ENCODE assay signal across 8 cellular contexts in the genomic region with DNA sequence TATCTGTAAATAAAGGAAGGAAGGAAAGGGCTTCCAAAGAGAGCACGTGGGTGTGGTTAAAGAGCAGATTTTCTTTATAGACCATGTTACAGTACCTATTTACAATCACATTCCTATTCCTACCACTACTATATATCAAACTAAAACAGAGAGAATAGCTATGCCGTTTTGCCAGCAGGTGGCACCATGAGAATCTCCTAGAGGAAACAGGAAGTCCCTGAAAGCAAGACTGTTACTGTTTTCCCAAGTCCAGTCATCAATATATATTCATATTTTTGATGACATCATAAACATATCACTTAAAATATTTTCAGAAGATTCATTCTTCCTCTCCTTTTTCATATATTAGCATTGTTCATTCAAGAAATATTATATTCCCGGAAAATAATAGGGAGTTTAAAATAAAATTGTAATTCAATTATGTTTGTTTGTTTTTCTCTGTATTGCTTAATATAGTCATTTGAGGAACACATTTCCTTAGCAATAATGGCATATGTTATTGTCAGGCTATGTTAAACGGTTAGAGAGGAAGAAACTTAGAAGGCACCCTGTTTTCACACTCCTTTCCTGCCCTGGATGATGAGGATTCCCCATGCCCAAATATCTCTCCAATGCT. TPM values are rescaled to one million over a fixed set of nuclear protein-coding genes. Genes with fewer than 3 reads are reported as not detected.
DNase-seq lines count a peak whose midpoint lies in the region; ATAC-seq, FAIRE-seq and TF ChIP-seq lines count a peak whose summit lies in the region.

No MANE protein-coding gene starts in this region.

- DNase-seq in A172 (ENCODE audit: low spot score) (peak; percentile 83), GM12891 (ENCODE audit: insufficient read length, low spot score) (peak; percentile 19), NCI-H2029 (lab: John Stamatoyannopoulos, UW) (peak; percentile 53), cerebellar cortex (ENCODE audit: low spot score) (peak; percentile 38), left kidney (ENCODE audit: low read depth, low spot score) (peak; percentile 82)
- peak; percentile 24 to 34 (median 25) for DNase-seq in stimulated activated CD4-positive, alpha-beta T cell treated with anti-CD3 and anti-CD28 coated beads, TNF-alpha, amount 100 ng/mL, for 48 hours (ENCODE audit: low read depth in 3 of 3)

- peak; percentile 61 for FAIRE-seq in GM12891 (lab: Jason Lieb, UNC)
- peak; percentile 97 for FAIRE-seq in TTC549 (lab: Jason Lieb, UNC)

- ATAC-seq in HG02938 (IDR thresholded peaks at IDR 0.05; ENCODE audit: unreplicated experiment), result peak; percentile 72

- no peak for TF ChIP-seq POLR2A in GM12891 (IDR thresholded peaks at IDR 0.05; ENCODE audit: low read depth, low read length)

TF ChIP-seq in GM12891, 5 proteins besides CTCF, POLR2A, EP300 and RAD21:
- TF ChIP-seq SPI1 (IDR thresholded peaks at IDR 0.05; ENCODE audit: low read depth, low read length) (peak; percentile 87), PAX5 (IDR thresholded peaks at IDR 0.05; ENCODE audit: insufficient read depth, low read length, severe bottlenecking) (no peak), POU2F2 (IDR thresholded peaks at IDR 0.05; ENCODE audit: low read depth, low read length) (no peak)
TF ChIP-seq in GM12891: peak in this region for 1.

RNA-seq across cellular contexts. Expression of gene CCDC190, which starts 6.6 kb away (rescaled TPM):
- not detected in 2 replicates for total RNA-seq in A172 (2014; rRNA removed; shearing (Covaris generic))
- not detected for polyA plus RNA-seq in GM12891 (2012; ENCODE audit: low read depth, missing spikeins)

Comparison
In these comparisons a context has a peak if more than half of its experiments do, and no peak if none do; other contexts are left out.
1. Peak in every context shown above with its lines: DNase-seq and ATAC-seq.
2. DNase-seq: peak in every context shown above with its lines; median percentile 83 in A172; 82 in left kidney; 53 in NCI-H2029; 38 in cerebellar cortex; 25 in stimulated activated CD4-positive, alpha-beta T cell treated with anti-CD3 and anti-CD28 coated beads, TNF-alpha, amount 100 ng/mL, for 48 hours; 19 in GM12891.